ENCODE assay signal across 9 cellular contexts in genomic region chr2:42567806-42568429, GRCh38. TPM values are rescaled to one million over a fixed set of nuclear protein-coding genes. Genes with fewer than 3 reads are reported as not detected.
DNase-seq lines count a peak whose midpoint lies in the region; ATAC-seq, FAIRE-seq and TF ChIP-seq lines count a peak whose summit lies in the region.
"Had no signal": no experiment of that assay in that cellular context is flagged by ENCODE, and none has a peak within 500 bp of the region (broad histone marks: within the 10 kb centered on the region; RNA-seq: fewer than 3 reads in every experiment).

No MANE protein-coding gene starts in this region.

- H3K18ac ChIP-seq in H1 (ENCODE audit: extremely low read depth, low read length), result peak overlapping the region; percentile 99

- H3K36me3 Mint-ChIP-seq in CD4-positive, alpha-beta T cell (ENCODE audit: low read depth), result peaks cover 17% of the 10 kb centered on the region
- no peaks in the 10 kb centered on the region for H3K36me3 Mint-ChIP-seq in naive B cell

- peak overlapping the region; percentile 89 for H3K27ac Mint-ChIP-seq in CD4-positive, alpha-beta T cell
- peak overlapping the region; percentile 17 to 92 (median 73) for H3K27ac Mint-ChIP-seq in naive B cell

- peak overlapping the region; percentile 88 for H3K4me3 Mint-ChIP-seq in CD4-positive, alpha-beta T cell
- H3K4me3 Mint-ChIP-seq in naive B cell, result peak overlapping the region; percentile 71 to 89 (median 82)

- ATAC-seq in CD4-positive, alpha-beta T cell (ENCODE audit: poor library complexity), result no peak
- ATAC-seq in GM19025 (IDR thresholded peaks at IDR 0.05; ENCODE audit: low read depth, unreplicated experiment) (peak; percentile 65), HG03139 (IDR thresholded peaks at IDR 0.05; ENCODE audit: unreplicated experiment) (peak; percentile 46), SK-N-SH treated with all-trans-retinoic acid at 6 μM for 48 hours (peak; percentile 13), naive B cell (ENCODE audit: low read depth in 2 of 2) (peak; percentile 47 to 53), aorta (ENCODE audit: low FRiP score) (peak; percentile 62)

- H4K20me1 ChIP-seq in H1 (replicated peaks in 1 of 2; ENCODE audit: control insufficient read depth in 1 of 2, insufficient read depth in 2 of 2, low read length in 2 of 2), result no peaks in the 10 kb centered on the region

- H3K4ac ChIP-seq in H1 (replicated peaks; ENCODE audit: insufficient read length, low read depth, low read length), result peak overlapping the region; percentile 98

- no peak for TF ChIP-seq EP300 in H1 (IDR thresholded peaks at IDR 0.05; ENCODE audit: borderline replicate concordance in 1 of 2, low read depth in 2 of 2, low read length in 2 of 2)

- H3K27me3 Mint-ChIP-seq in CD4-positive, alpha-beta T cell, result no peaks in the 10 kb centered on the region
- H3K27me3 Mint-ChIP-seq in naive B cell, result no peaks in the 10 kb centered on the region

- peak overlapping the region; percentile 2 for H3K14ac ChIP-seq in H1 (ENCODE audit: insufficient read length)

- no peaks in the 10 kb centered on the region for H3K9me3 Mint-ChIP-seq in CD4-positive, alpha-beta T cell
- H3K9me3 Mint-ChIP-seq in naive B cell, result no peaks in the 10 kb centered on the region

- H3K27ac ChIP-seq in CD4-positive, alpha-beta T cell (ENCODE audit: low read depth, low read length), result no peak overlapping the region
- H3K27ac ChIP-seq in H1 (ENCODE audit: low read depth, low read length), result peak overlapping the region; percentile 68
- H3K27ac ChIP-seq in aorta (ENCODE audit: low read depth in 1 of 2, low read length in 2 of 2), result peak overlapping the region in 1 of 2 donors; percentile 25

- no peak; a peak in 3 of 4 replicates for TF ChIP-seq RAD21 in H1 (IDR thresholded peaks at IDR 0.05 in 1 of 2, conservative IDR thresholded peaks at IDR 0.05 in 1 of 2; ENCODE audit: low read depth in 2 of 2, low read length in 2 of 2)

- H4K5ac ChIP-seq in H1 (ENCODE audit: insufficient read length, low read depth, low read length), result peak overlapping the region; percentile 94

- H4K91ac ChIP-seq in H1 (replicated peaks; ENCODE audit: insufficient read length, low read length), result peak overlapping the region; percentile 98

- POLR2A ChIA-PET in CD4-positive, alpha-beta T cell (lab: Charles Lee), result no interaction called here
- POLR2A ChIA-PET in H1 (lab: Charles Lee; ENCODE audit: partially characterized antibody), result interaction anchor here (1.0 to 2.8 kb wide), 4 partner anchors 11 to 64 kb away, joined by 3 to 10 read pairs (median 4); no protein-coding TSS in a partner anchor

- H2BK12ac ChIP-seq in H1 (ENCODE audit: low read depth, low read length), result peak overlapping the region; percentile 99

- no peaks in the 10 kb centered on the region for H3K27me3 ChIP-seq in CD4-positive, alpha-beta T cell (ENCODE audit: control insufficient read depth, insufficient read depth, low read length)
- H3K27me3 ChIP-seq in H1 (replicated peaks in 1 of 4; ENCODE audit: control insufficient read depth in 3 of 4, extremely low read depth in 1 of 4, insufficient read depth in 3 of 4, low read length in 3 of 4) (no peaks in the 10 kb centered on the region), aorta (ENCODE audit: control insufficient read depth in 1 of 2, insufficient read depth in 2 of 2, low read length in 1 of 2) (no peaks in the 10 kb centered on the region)

- intact Hi-C loops in CD4-positive, alpha-beta T cell (cut with DNase I, micrococcal nuclease), result loop anchor here (5.0 to 10.0 kb wide), 4 partner anchors 73 to 94 kb away; partner anchors contain the start of gene KCNG3 (in 2 of the 2)
- intact Hi-C loops in aorta (cut with DNase I), result no loop called here

- peaks cover 0 to 35% (median 12%) of the 10 kb centered on the region in 4 experiments; a peak in 5 of 8 replicates for H3K36me3 ChIP-seq in H1 (ENCODE audit: control insufficient read depth in 2 of 4, insufficient read depth in 4 of 4, low read length in 3 of 4)
- no peaks in the 10 kb centered on the region for H3K36me3 ChIP-seq in aorta (ENCODE audit: control insufficient read depth in 1 of 2, insufficient read depth in 2 of 2, low read length in 1 of 2)

- H3K56ac ChIP-seq in H1 (replicated peaks; ENCODE audit: insufficient read length, low read depth, low read length), result peak overlapping the region; percentile 34

- H2BK20ac ChIP-seq in H1 (ENCODE audit: low read length), result peak overlapping the region; percentile 80

- CTCF ChIA-PET in CD4-positive, alpha-beta T cell (lab: Charles Lee), result no interaction called here
- CTCF ChIA-PET in H1 (lab: Charles Lee; ENCODE audit: partially characterized antibody), result interaction anchor here (0.7 to 1.4 kb wide), 6 partner anchors 9 to 111 kb away, joined by 3 to 4 read pairs (median 4); no protein-coding TSS in a partner anchor

- H2AFZ ChIP-seq in H1 (ENCODE audit: low read length), result no peak overlapping the region

- peaks cover 4% of the 10 kb centered on the region; the same call in 1 of the 2 replicates for H3K23me2 ChIP-seq in H1 (ENCODE audit: low read depth, low read length)

- no peak overlapping the region for H2BK15ac ChIP-seq in H1 (ENCODE audit: low read length)

- peaks cover 4 to 37% of the 10 kb centered on the region in 2 experiments for H3K79me2 ChIP-seq in H1 (ENCODE audit: control insufficient read depth in 1 of 2, insufficient read depth in 2 of 2, low read length in 2 of 2)

- TF ChIP-seq POLR2A in H1 (IDR thresholded peaks at IDR 0.05; ENCODE audit: control extremely low read depth in 1 of 2, low read depth in 2 of 2, low read length in 2 of 2), result no peak

- H3K79me1 ChIP-seq in H1 (ENCODE audit: low read depth, low read length), result no peaks in the 10 kb centered on the region

- no peak overlapping the region for H3K23ac ChIP-seq in H1 (ENCODE audit: insufficient read length)

- DNase-seq in CD4-positive, alpha-beta T cell, result peak in 5 of 10 experiments; percentile 0 to 34 (median 5)
- peak; percentile 46 to 85 for DNase-seq in H1 (ENCODE audit: low read depth in 1 of 2, low spot score in 2 of 2)
- no peak for DNase-seq in naive B cell
- peak in 1 of 2 donors; percentile 52 for DNase-seq in aorta
- no peak for DNase-seq in Ammon's horn (ENCODE audit: low spot score)

- TF ChIP-seq CTCF in CD4-positive, alpha-beta T cell (IDR thresholded peaks at IDR 0.05), result no peak
- TF ChIP-seq CTCF in H1 (IDR thresholded peaks at IDR 0.05; ENCODE audit: control extremely low read depth in 1 of 3, insufficient read depth in 1 of 3, low read depth in 1 of 3, low read length in 3 of 3), result no peak

- H2BK120ac ChIP-seq in H1 (replicated peaks; ENCODE audit: low read depth, low read length), result peak overlapping the region; percentile 91

- FAIRE-seq in H1 (lab: Jason Lieb, UNC), result no peak
- FAIRE-seq: TTC549 had no signal

- H3K4me3 ChIP-seq in H1 (ENCODE audit: extremely low read depth in 1 of 4, insufficient read depth in 2 of 4, low read depth in 3 of 4, low read length in 4 of 4) (peak overlapping the region; percentile 32 to 81 (median 44)), aorta (ENCODE audit: low read length in 2 of 2) (peak overlapping the region in 1 of 2 donors; percentile 95)

- H3K9me3 ChIP-seq in CD4-positive, alpha-beta T cell (ENCODE audit: control insufficient read depth, low read length), result no peaks in the 10 kb centered on the region
- H3K9me3 ChIP-seq in H1 (ENCODE audit: insufficient read depth in 2 of 2, low read depth in 1 of 2, low read length in 1 of 2) (no peaks in the 10 kb centered on the region), aorta (ENCODE audit: control insufficient read depth, low read length) (no peaks in the 10 kb centered on the region)

- peak overlapping the region; percentile 79 to 95 for H3K4me2 ChIP-seq in H1 (ENCODE audit: insufficient read depth in 1 of 2, low read depth in 2 of 2, low read length in 2 of 2)

- H3K4me1 ChIP-seq in H1 (replicated peaks in 1 of 4; ENCODE audit: control insufficient read depth in 3 of 4, insufficient read depth in 4 of 4, low read length in 3 of 4) (peaks cover 6 to 14% (median 11%) of the 10 kb centered on the region in 4 experiments), aorta (ENCODE audit: control insufficient read depth in 1 of 2, insufficient read depth in 2 of 2, low read length in 2 of 2) (no peaks in the 10 kb centered on the region)

- peak overlapping the region; percentile 99 for H2BK5ac ChIP-seq in H1 (ENCODE audit: low read depth, low read length)

- no peak overlapping the region; the same call in 1 of the 2 replicates for H2AK5ac ChIP-seq in H1 (ENCODE audit: low read depth, low read length)

- peaks cover 40% of the 10 kb centered on the region for H3K4me1 Mint-ChIP-seq in CD4-positive, alpha-beta T cell (ENCODE audit: low read depth)
- H3K4me1 Mint-ChIP-seq in naive B cell, result peaks cover 20 to 24% (median 22%) of the 10 kb centered on the region in 3 donors

- peak overlapping the region; percentile 94; the same call in 1 of the 2 replicates for H4K8ac ChIP-seq in H1 (ENCODE audit: extremely low read depth, insufficient read depth, low read length)

- 4% methylated on average over 12 of the region's 12 CpGs; no CpG with 5 or more reads in 1 of the 2 experiments for WGBS in H1 (ENCODE audit: extremely low coverage in 1 of 2, insufficient coverage in 1 of 2, insufficient read length in 1 of 2, insufficient replicate concordance in 2 of 2, low coverage in 1 of 2, low lambda C conversion rate in 2 of 2, missing lambda C conversion rate in 1 of 2), 2 experiments
- 25 to 27% methylated on average over 10 to 12 of the region's 12 CpGs for WGBS in aorta, 2 donors

- peak overlapping the region in 3 of 4 experiments; percentile 35 to 50 (median 45); a peak in 6 of 7 replicates for H3K9ac ChIP-seq in H1 (replicated peaks in 1 of 4; ENCODE audit: extremely low read depth in 1 of 4, low read depth in 3 of 4, low read length in 3 of 4)

TF ChIP-seq in SK-N-SH treated with all-trans-retinoic acid at 6 μM for 48 hours, 23 proteins besides CTCF, POLR2A, EP300 and RAD21 (continues in another document):
- TF ChIP-seq BACH2 (CRISPR knock-in tag; IDR thresholded peaks at IDR 0.05; ENCODE audit: borderline replicate concordance), result no peak
- no peak for TF ChIP-seq RARB (CRISPR knock-in tag; IDR thresholded peaks at IDR 0.05)
- no peak for TF ChIP-seq CSDC2 (CRISPR knock-in tag; IDR thresholded peaks at IDR 0.05)

TF ChIP-seq in H1, 55 proteins besides CTCF, POLR2A, EP300 and RAD21 (continues in another document):
- no peak for TF ChIP-seq GTF2F1 (IDR thresholded peaks at IDR 0.05; ENCODE audit: borderline replicate concordance, low read depth, low read length)

RNA-seq across cellular contexts. Expression of gene MTA3, which starts 0.5 kb away (rescaled TPM):
- 10 to 100 TPM; 27.0 to 30.9 TPM for total RNA-seq in CD4-positive, alpha-beta T cell
- total RNA-seq in H1 (2021; fragmentation: NEBNext Ultra II Directional; extraction: Animal tissue kit (Norgen Biotek cat#: 25700)), result 184 and 197 TPM in 2 replicates
- polyA plus RNA-seq in H1 (2011; rRNA removed), result 106 and 125 TPM in 2 replicates
- 153 TPM for polyA plus RNA-seq in H1 (2011; cell fraction: cytosol; rRNA removed)
- polyA plus RNA-seq in H1 (2011; cell fraction: nucleus; rRNA removed), result 79.8 TPM
- polyA plus RNA-seq in H1 (2012, experiment 1 of 2), result 146 to 179 TPM (median 156 TPM) in 4 replicates
- polyA plus RNA-seq in H1 (2012, experiment 2 of 2), result 33.2 TPM
- 117 TPM for polyA plus RNA-seq in H1 (2013, experiment 1 of 2)
- 125 TPM for polyA plus RNA-seq in H1 (2013, experiment 2 of 2)
- polyA minus RNA-seq in H1 (2011; rRNA and poly(A)+ RNA removed), result 124 and 135 TPM in 2 replicates
- polyA minus RNA-seq in H1 (2011; cell fraction: cytosol; rRNA and poly(A)+ RNA removed), result 72.2 TPM
- 120 TPM for polyA minus RNA-seq in H1 (2011; cell fraction: nucleus; rRNA and poly(A)+ RNA removed)
- polyA plus RNA-seq in naive B cell (ENCODE audit: low read depth in 6 of 6), result 1 to 10 TPM; 2.7 to 8.3 (median 6.9) TPM
- 10 to 100 TPM; 46.3 to 50.7 TPM for total RNA-seq in aorta
- 10 to 100 TPM; 17.3 to 26.1 TPM for polyA plus RNA-seq in aorta

Comparison
In these comparisons a context has a peak if more than half of its experiments do, and no peak if none do; other contexts are left out.
1. DNase-seq: peak in H1 (2 of 2); none in naive B cell (single experiment) and Ammon's horn (single experiment).
2. intact Hi-C loops: an anchor here in CD4-positive, alpha-beta T cell (5.0 to 10.0 kb wide); none called in aorta.